8 cellular contexts compared by ENCODE assay signal in the genomic region with DNA sequence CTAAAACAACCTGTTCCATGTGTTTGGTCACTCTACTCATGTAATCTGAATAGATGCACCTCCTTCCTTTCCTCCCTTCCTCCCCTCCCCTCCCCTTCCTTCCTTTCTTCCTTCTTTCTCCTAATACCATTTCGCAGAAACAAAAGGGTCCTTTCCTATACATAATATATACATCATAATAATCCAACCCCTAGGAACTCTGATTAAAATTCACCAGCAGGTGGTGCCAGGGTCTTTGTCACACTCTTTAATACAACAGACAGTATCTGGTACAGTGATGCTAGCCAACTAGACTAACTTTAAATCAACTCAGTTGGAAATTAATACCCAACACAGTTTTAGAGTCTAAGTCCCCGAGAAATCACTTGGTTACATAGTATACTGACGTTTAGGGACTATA. TPM values are rescaled to one million over a fixed set of nuclear protein-coding genes. Genes with fewer than 3 reads are reported as not detected.
DNase-seq lines count a peak whose midpoint lies in the region; ATAC-seq and TF ChIP-seq lines count a peak whose summit lies in the region.

No MANE protein-coding gene starts in this region.

- H3K14ac ChIP-seq in trophoblast cell (ENCODE audit: low read length): no peak overlapping the region

- H3K79me2 ChIP-seq in trophoblast cell (ENCODE audit: control insufficient read depth, insufficient read depth, low read length, poor library complexity): no peaks in the 10 kb centered on the region

- no peak overlapping the region for H3K18ac ChIP-seq in trophoblast cell (ENCODE audit: low read length)

- H3K4ac ChIP-seq in trophoblast cell (ENCODE audit: low read depth, low read length): no peak overlapping the region

- H3K27me3 ChIP-seq in trophoblast cell (ENCODE audit: insufficient read depth, low read length): no peaks in the 10 kb centered on the region

- DNase-seq in DMS153 (lab: John Stamatoyannopoulos, UW) (peak; percentile 36), NCI-H748 (lab: John Stamatoyannopoulos, UW; ENCODE audit: unreplicated experiment) (peak; percentile 75), activated T-cell treated with anti-CD3 and anti-CD28 coated beads for 4 hours (peak; percentile 48), fibroblast of villous mesenchyme (ENCODE audit: low read depth) (peak; percentile 63), trophoblast cell (peak; percentile 47 to 79)

- H3K9me3 ChIP-seq in trophoblast cell (ENCODE audit: insufficient read depth, low read depth, low read length): no peaks in the 10 kb centered on the region

- H3K23ac ChIP-seq in trophoblast cell (ENCODE audit: low read length): no peak overlapping the region

- H2BK5ac ChIP-seq in trophoblast cell (ENCODE audit: low read depth, low read length, poor library complexity): no peak overlapping the region

- H2AK5ac ChIP-seq in trophoblast cell (ENCODE audit: low read length): no peak overlapping the region

- H4K8ac ChIP-seq in trophoblast cell (ENCODE audit: low read depth, low read length): no peak overlapping the region

- WGBS in trophoblast cell (ENCODE audit: extremely low coverage, insufficient coverage, insufficient read length): 100% methylated on average over 1 of the region's 3 CpGs

- H3K79me1 ChIP-seq in trophoblast cell (ENCODE audit: low read length): no peaks in the 10 kb centered on the region

- H3K4me2 ChIP-seq in trophoblast cell (ENCODE audit: low read length): no peak overlapping the region

- peaks cover 18 to 22% of the 10 kb centered on the region in 2 experiments for H3K36me3 ChIP-seq in trophoblast cell (ENCODE audit: control insufficient read depth in 1 of 2, insufficient read depth in 2 of 2, low read length in 2 of 2)

- ATAC-seq in HG02885 (IDR thresholded peaks at IDR 0.05; ENCODE audit: poor library complexity, unreplicated experiment) (peak; percentile 54), HG03039 (IDR thresholded peaks at IDR 0.05; ENCODE audit: unreplicated experiment) (no peak), GM18870 (IDR thresholded peaks at IDR 0.05; ENCODE audit: unreplicated experiment) (no peak)

- H4K91ac ChIP-seq in trophoblast cell (ENCODE audit: low read depth, low read length): no peak overlapping the region

- no peak overlapping the region for H3K27ac ChIP-seq in trophoblast cell (ENCODE audit: low read depth, low read length)

- H2AFZ ChIP-seq in trophoblast cell (ENCODE audit: insufficient read depth, low read length, poor library complexity): no peak overlapping the region

- no peak overlapping the region for H3K9ac ChIP-seq in trophoblast cell (ENCODE audit: low read length)

- H3K4me3 ChIP-seq in fibroblast of villous mesenchyme (ENCODE audit: low read depth, low read length): no peak overlapping the region
- H3K4me3 ChIP-seq in trophoblast cell (ENCODE audit: low read depth, low read length): no peak overlapping the region

- no peaks in the 10 kb centered on the region for H3K4me1 ChIP-seq in trophoblast cell (ENCODE audit: control insufficient read depth in 1 of 2, insufficient read depth in 2 of 2, low read length in 2 of 2)

- no peak overlapping the region for H2BK120ac ChIP-seq in trophoblast cell (ENCODE audit: insufficient read depth, low read length, poor library complexity)

- peak; percentile 53 for TF ChIP-seq CTCF in fibroblast of villous mesenchyme (IDR thresholded peaks at IDR 0.05; ENCODE audit: insufficient read depth, low read depth, low read length)

- H2BK12ac ChIP-seq in trophoblast cell (ENCODE audit: low read length): no peak overlapping the region

- H4K12ac ChIP-seq in trophoblast cell (ENCODE audit: low read depth, low read length): no peak overlapping the region

RNA-seq across cellular contexts. Expression of gene GPCPD1, which starts 41.8 kb away (rescaled TPM):
- 10.3 and 13.0 TPM in 2 replicates for total RNA-seq in fibroblast of villous mesenchyme
- 7.4 and 8.0 TPM in 2 replicates for polyA plus RNA-seq in trophoblast cell (2013)
